In the genomic region with DNA sequence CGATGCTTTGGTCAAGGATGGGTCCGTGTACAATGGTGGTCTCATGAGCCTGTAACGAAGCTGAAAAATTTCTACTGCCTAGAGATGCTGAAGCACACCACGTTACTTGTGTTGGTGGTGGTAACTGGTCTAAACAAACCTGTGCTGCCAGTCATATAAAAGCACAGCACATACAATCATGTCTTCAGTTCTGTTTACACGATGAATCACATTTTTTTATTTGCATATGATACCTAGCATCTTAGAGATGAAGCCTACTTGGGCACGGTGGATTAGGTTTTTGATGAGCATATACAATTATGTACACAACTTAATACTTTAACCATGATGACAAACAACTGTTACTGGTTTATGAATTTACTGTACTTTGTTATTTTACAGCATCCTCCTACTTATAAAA, we compare ENCODE assay signal across 18 cellular contexts.
DNase-seq lines count a peak whose midpoint lies in the region; ATAC-seq, FAIRE-seq and TF ChIP-seq lines count a peak whose summit lies in the region.
"Had no signal": no experiment of that assay in that cellular context is flagged by ENCODE, and none has a peak within 500 bp of the region (broad histone marks: within the 10 kb centered on the region; RNA-seq: fewer than 3 reads in every experiment).

No MANE protein-coding gene starts in this region.

- H3K4me1 Mint-ChIP-seq in memory B cell, result peaks cover 31% of the 10 kb centered on the region
- peaks cover 17% of the 10 kb centered on the region for H3K4me1 Mint-ChIP-seq in activated CD4-positive, alpha-beta memory T cell treated with anti-CD3 and anti-CD28 coated beads for 36 hours (ENCODE audit: low read depth)

- H3K36me3 Mint-ChIP-seq in memory B cell, result no peaks in the 10 kb centered on the region
- H3K36me3 Mint-ChIP-seq in activated CD4-positive, alpha-beta memory T cell treated with anti-CD3 and anti-CD28 coated beads for 36 hours, result no peaks in the 10 kb centered on the region

- no peaks in the 10 kb centered on the region for H3K27me3 ChIP-seq in bronchial epithelial cell (ENCODE audit: control insufficient read depth, insufficient read depth, low read length)
- H3K27me3 ChIP-seq in testis, result no peaks in the 10 kb centered on the region
- H3K27me3 ChIP-seq: MG63 had no signal

- CTCF ChIA-PET in A549 (lab: Yijun Ruan, JAX), result no interaction called here
- CTCF ChIA-PET in activated CD4-positive, alpha-beta memory T cell treated with anti-CD3 and anti-CD28 coated beads for 36 hours (lab: Charles Lee), result interaction anchor here (0.6 kb wide), 1 partner anchor 143 kb away, joined by 4 read pairs; no protein-coding TSS in a partner anchor

- ATAC-seq in A549 (no peak), memory B cell (ENCODE audit: low read depth) (no peak)

- TF ChIP-seq POLR2A in A549 (IDR thresholded peaks at IDR 0.05; ENCODE audit: low read length), result no peak
- TF ChIP-seq POLR2A in testis (IDR thresholded peaks at IDR 0.05), result no peak

- H3K4me2 ChIP-seq in A549, result 0 out of 3 replicates have a peak overlapping the region, but pooled peaks have one; percentile 6
- H3K4me2 ChIP-seq: KMS-11 had no signal

- no peaks in the 10 kb centered on the region for H3K9me3 Mint-ChIP-seq in memory B cell
- H3K9me3 Mint-ChIP-seq in activated CD4-positive, alpha-beta memory T cell treated with anti-CD3 and anti-CD28 coated beads for 36 hours, result no peaks in the 10 kb centered on the region

- intact Hi-C loops in testis (cut with DNase I; ENCODE audit: low total_unique reads), result no loop called here
- intact Hi-C loops in activated CD4-positive, alpha-beta memory T cell treated with anti-CD3 and anti-CD28 coated beads for 36 hours (cut with micrococcal nuclease), result loop anchor here (10.0 kb wide), 1 partner anchor 119 kb away; no protein-coding TSS in a partner anchor

- H3K27ac Mint-ChIP-seq in memory B cell, result peak overlapping the region; percentile 71
- H3K27ac Mint-ChIP-seq in activated CD4-positive, alpha-beta memory T cell treated with anti-CD3 and anti-CD28 coated beads for 36 hours, result no peak overlapping the region

- TF ChIP-seq RAD21 in A549 (conservative IDR thresholded peaks at IDR 0.05 in 1 of 2, IDR thresholded peaks at IDR 0.05 in 1 of 2), result no peak

- H3K9me3 ChIP-seq in A549 (no peaks in the 10 kb centered on the region), testis (no peaks in the 10 kb centered on the region)
- H3K9me3 ChIP-seq: MG63 had no signal

- WGBS in A549 (ENCODE audit: missing lambda C conversion rate), result 67% methylated on average over 6 of the region's 6 CpGs
- WGBS in testis, 2 donors, result 92 to 96% methylated on average over 6 of the region's 6 CpGs

- TF ChIP-seq CTCF in A549 (IDR thresholded peaks at IDR 0.05) (no peak), bronchial epithelial cell (IDR thresholded peaks at IDR 0.05; ENCODE audit: insufficient read depth, low read length, severe bottlenecking) (no peak), testis (IDR thresholded peaks at IDR 0.05) (no peak)

- FAIRE-seq in A549 (lab: Jason Lieb, UNC), result peak; percentile 23
- peak; percentile 23 for FAIRE-seq in bronchial epithelial cell (lab: Jason Lieb, UNC)

- DNase-seq in A549 (ENCODE audit: low read depth in 1 of 2, low spot score in 1 of 2) (peak in 1 of 2 experiments; percentile 25), DMS53 treated with DMSO at 0.1 percent for 48 hours (lab: John Stamatoyannopoulos, UW; ENCODE audit: unreplicated experiment) (peak; percentile 90), bronchial epithelial cell (ENCODE audit: low read depth) (peak; percentile 88), memory B cell (ENCODE audit: low spot score in 2 of 2) (no peak), testis (no peak), ureter (ENCODE audit: low spot score) (no peak), NCI-H187 (lab: John Stamatoyannopoulos, UW) (no peak)
- DNase-seq in activated CD4-positive, alpha-beta memory T cell treated with anti-CD3 and anti-CD28 coated beads for 36 hours, result no peak
- DNase-seq: DMS153; MG63; NCI-H1105; NCI-H1694; NCI-H446; NK-92 treated with Interleukin-12 subunit alpha and Interleukin-12 subunit beta, amount 100 ng/mL, for 24 hours; OCI-M1; RPMI8226 had no signal

- no peaks in the 10 kb centered on the region for H3K27me3 Mint-ChIP-seq in memory B cell
- no peaks in the 10 kb centered on the region for H3K27me3 Mint-ChIP-seq in activated CD4-positive, alpha-beta memory T cell treated with anti-CD3 and anti-CD28 coated beads for 36 hours

- peak overlapping the region; percentile 71 to 86; a peak in 2 of 6 replicates for H3K27ac ChIP-seq in A549
- H3K27ac ChIP-seq in testis, result no peak overlapping the region
- H3K27ac ChIP-seq: C4-2B, KMS-11 had no signal

- H3K4me3 Mint-ChIP-seq in memory B cell, result no peak overlapping the region
- H3K4me3 Mint-ChIP-seq in activated CD4-positive, alpha-beta memory T cell treated with anti-CD3 and anti-CD28 coated beads for 36 hours, result no peak overlapping the region

- H3K4me1 ChIP-seq in A549 (peaks cover 49% of the 10 kb centered on the region), testis (no peaks in the 10 kb centered on the region)

- TF ChIP-seq EP300 in A549 (IDR thresholded peaks at IDR 0.05), result no peak

- H3K4me3 ChIP-seq in A549 (no peak overlapping the region), bronchial epithelial cell (ENCODE audit: low read depth, low read length) (no peak overlapping the region), testis (no peak overlapping the region)
- H3K4me3 ChIP-seq: MG63 had no signal

- POLR2A ChIA-PET in A549 (lab: Yijun Ruan, JAX), result no interaction called here
- POLR2A ChIA-PET in activated CD4-positive, alpha-beta memory T cell treated with anti-CD3 and anti-CD28 coated beads for 36 hours (lab: Charles Lee), result no interaction called here

- H3K36me3 ChIP-seq in bronchial epithelial cell (ENCODE audit: control insufficient read depth, insufficient read depth, low read length) (no peaks in the 10 kb centered on the region), testis (ENCODE audit: low read depth, missing control alignments) (no peaks in the 10 kb centered on the region)

TF ChIP-seq in A549, 52 proteins besides CTCF, POLR2A, EP300 and RAD21:
- TF ChIP-seq KDM5A (IDR thresholded peaks at IDR 0.05) (no peak), ATOH8 (CRISPR knock-in tag; IDR thresholded peaks at IDR 0.05; ENCODE audit: low read depth) (no peak), ZSCAN20 (CRISPR knock-in tag; IDR thresholded peaks at IDR 0.05) (no peak), HEYL (CRISPR knock-in tag; IDR thresholded peaks at IDR 0.05) (no peak), PHF8 (IDR thresholded peaks at IDR 0.05; ENCODE audit: borderline replicate concordance, low read depth) (no peak), ESRRA (IDR thresholded peaks at IDR 0.05; ENCODE audit: borderline replicate concordance, low read length) (no peak), KDM1A (IDR thresholded peaks at IDR 0.05; ENCODE audit: low read depth) (no peak), E2F6 (IDR thresholded peaks at IDR 0.05; ENCODE audit: borderline replicate concordance, low read depth) (no peak), FOSB (CRISPR knock-in tag; IDR thresholded peaks at IDR 0.05) (no peak), SMC3 (IDR thresholded peaks at IDR 0.05) (no peak), RCOR1 (IDR thresholded peaks at IDR 0.05; ENCODE audit: low read depth, low read length) (no peak)
- TF ChIP-seq, protein P1, sequence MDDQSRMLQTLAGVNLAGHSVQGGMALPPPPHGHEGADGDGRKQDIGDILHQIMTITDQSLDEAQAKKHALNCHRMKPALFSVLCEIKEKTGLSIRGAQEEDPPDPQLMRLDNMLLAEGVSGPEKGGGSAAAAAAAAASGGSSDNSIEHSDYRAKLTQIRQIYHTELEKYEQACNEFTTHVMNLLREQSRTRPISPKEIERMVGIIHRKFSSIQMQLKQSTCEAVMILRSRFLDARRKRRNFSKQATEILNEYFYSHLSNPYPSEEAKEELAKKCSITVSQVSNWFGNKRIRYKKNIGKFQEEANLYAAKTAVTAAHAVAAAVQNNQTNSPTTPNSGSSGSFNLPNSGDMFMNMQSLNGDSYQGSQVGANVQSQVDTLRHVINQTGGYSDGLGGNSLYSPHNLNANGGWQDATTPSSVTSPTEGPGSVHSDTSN (IDR thresholded peaks at IDR 0.05), result no peak
- TF ChIP-seq, protein P2, sequence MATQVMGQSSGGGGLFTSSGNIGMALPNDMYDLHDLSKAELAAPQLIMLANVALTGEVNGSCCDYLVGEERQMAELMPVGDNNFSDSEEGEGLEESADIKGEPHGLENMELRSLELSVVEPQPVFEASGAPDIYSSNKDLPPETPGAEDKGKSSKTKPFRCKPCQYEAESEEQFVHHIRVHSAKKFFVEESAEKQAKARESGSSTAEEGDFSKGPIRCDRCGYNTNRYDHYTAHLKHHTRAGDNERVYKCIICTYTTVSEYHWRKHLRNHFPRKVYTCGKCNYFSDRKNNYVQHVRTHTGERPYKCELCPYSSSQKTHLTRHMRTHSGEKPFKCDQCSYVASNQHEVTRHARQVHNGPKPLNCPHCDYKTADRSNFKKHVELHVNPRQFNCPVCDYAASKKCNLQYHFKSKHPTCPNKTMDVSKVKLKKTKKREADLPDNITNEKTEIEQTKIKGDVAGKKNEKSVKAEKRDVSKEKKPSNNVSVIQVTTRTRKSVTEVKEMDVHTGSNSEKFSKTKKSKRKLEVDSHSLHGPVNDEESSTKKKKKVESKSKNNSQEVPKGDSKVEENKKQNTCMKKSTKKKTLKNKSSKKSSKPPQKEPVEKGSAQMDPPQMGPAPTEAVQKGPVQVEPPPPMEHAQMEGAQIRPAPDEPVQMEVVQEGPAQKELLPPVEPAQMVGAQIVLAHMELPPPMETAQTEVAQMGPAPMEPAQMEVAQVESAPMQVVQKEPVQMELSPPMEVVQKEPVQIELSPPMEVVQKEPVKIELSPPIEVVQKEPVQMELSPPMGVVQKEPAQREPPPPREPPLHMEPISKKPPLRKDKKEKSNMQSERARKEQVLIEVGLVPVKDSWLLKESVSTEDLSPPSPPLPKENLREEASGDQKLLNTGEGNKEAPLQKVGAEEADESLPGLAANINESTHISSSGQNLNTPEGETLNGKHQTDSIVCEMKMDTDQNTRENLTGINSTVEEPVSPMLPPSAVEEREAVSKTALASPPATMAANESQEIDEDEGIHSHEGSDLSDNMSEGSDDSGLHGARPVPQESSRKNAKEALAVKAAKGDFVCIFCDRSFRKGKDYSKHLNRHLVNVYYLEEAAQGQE (IDR thresholded peaks at IDR 0.05), result no peak

Comparison
In these comparisons a context has a peak if more than half of its experiments do, and no peak if none do; other contexts are left out.
1. DNase-seq: peak in DMS53 treated with DMSO at 0.1 percent for 48 hours (single experiment) and bronchial epithelial cell (single experiment); none in memory B cell (0 of 2), testis (single experiment), ureter (single experiment), NCI-H187 (0 of 2) and activated CD4-positive, alpha-beta memory T cell treated with anti-CD3 and anti-CD28 coated beads for 36 hours (single experiment).
2. H3K27ac ChIP-seq: peak in A549 (2 of 2); none in testis (0 of 2).